Comparison of ENCODE assay signal across 9 cellular contexts in the genomic region with DNA sequence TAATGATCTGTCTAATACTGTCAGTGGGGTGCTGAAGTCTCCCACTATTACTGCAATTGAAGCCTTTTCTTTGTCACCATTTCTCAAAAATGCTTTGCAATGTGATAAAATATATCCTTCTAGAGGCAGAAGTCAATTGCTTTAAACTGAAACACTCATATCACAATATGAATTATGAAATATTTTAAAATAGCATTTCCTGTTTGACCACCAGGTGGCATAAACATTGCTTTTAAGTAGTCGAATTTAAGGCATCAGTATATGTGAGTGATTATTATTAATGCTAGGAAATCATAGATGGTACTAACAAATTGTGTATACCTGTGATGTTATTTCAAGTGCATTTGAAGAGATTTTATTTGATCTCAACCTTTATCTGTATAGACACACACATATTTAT.
DNase-seq lines count a peak whose midpoint lies in the region; ATAC-seq, FAIRE-seq and TF ChIP-seq lines count a peak whose summit lies in the region.
"Had no signal": no experiment of that assay in that cellular context is flagged by ENCODE, and none has a peak within 500 bp of the region (broad histone marks: within the 10 kb centered on the region; RNA-seq: fewer than 3 reads in every experiment).

No MANE protein-coding gene starts in this region.

- DNase-seq in body of pancreas (no peak), myocyte (ENCODE audit: low read depth) (peak; percentile 42), NCI-H345 (lab: John Stamatoyannopoulos, UW) (no peak), GDM1 (lab: John Stamatoyannopoulos, UW) (no peak), substantia nigra (lab: John Stamatoyannopoulos, UW) (no peak), GM19239 (ENCODE audit: insufficient read length, low spot score) (no peak)
- DNase-seq: T-helper 17 cell had no signal

- no peaks in the 10 kb centered on the region for H3F3A ChIP-seq in DOHH2 (ENCODE audit: control insufficient read depth, insufficient read depth)

- no peak overlapping the region for H3K27ac ChIP-seq in DOHH2 (ENCODE audit: low read depth, low read length)
- no peak overlapping the region for H3K27ac ChIP-seq in KMS-11
- no peak overlapping the region for H3K27ac ChIP-seq in body of pancreas
- no peak overlapping the region for H3K27ac ChIP-seq in substantia nigra (ENCODE audit: low read depth, low read length, poor library complexity, severe bottlenecking)

- WGBS in body of pancreas, 2 donors: 0 to 5% methylated on average over 1 of the region's 1 CpG

- H3K4me3 ChIP-seq in DOHH2 (ENCODE audit: low read length) (no peak overlapping the region), KMS-11 (IDR thresholded peaks at IDR 0.05; ENCODE audit: insufficient read depth, low read depth, low read length) (no peak overlapping the region), body of pancreas (no peak overlapping the region)

- H3K4me1 ChIP-seq in DOHH2 (ENCODE audit: control insufficient read depth, low read length): no peaks in the 10 kb centered on the region
- no peaks in the 10 kb centered on the region for H3K4me1 ChIP-seq in KMS-11 (ENCODE audit: low read depth, poor library complexity, severe bottlenecking)
- H3K4me1 ChIP-seq in body of pancreas: no peaks in the 10 kb centered on the region

- peak; percentile 46 for TF ChIP-seq CTCF in DOHH2 (IDR thresholded peaks at IDR 0.05; ENCODE audit: low read depth, low read length, poor library complexity, severe bottlenecking)
- peak; percentile 59 for TF ChIP-seq CTCF in KMS-11 (conservative IDR thresholded peaks at IDR 0.05; ENCODE audit: low read depth, low read length)
- peak; percentile 25 to 52 (median 47) for TF ChIP-seq CTCF in body of pancreas (IDR thresholded peaks at IDR 0.05)

- H3K9me2 ChIP-seq in DOHH2 (replicated peaks; ENCODE audit: control insufficient read depth, low read length): no peaks in the 10 kb centered on the region

- intact Hi-C loops in body of pancreas (cut with DNase I): no loop called here

- H4K20me1 ChIP-seq in DOHH2 (ENCODE audit: control insufficient read depth, insufficient read depth, low read depth, low read length) (no peaks in the 10 kb centered on the region), KMS-11 (ENCODE audit: insufficient read depth) (no peaks in the 10 kb centered on the region)

- no peak for TF ChIP-seq POLR2A in body of pancreas (IDR thresholded peaks at IDR 0.05)

- H2AFZ ChIP-seq in KMS-11 (ENCODE audit: low read depth): no peak overlapping the region

- H3K9me3 ChIP-seq in DOHH2 (ENCODE audit: control insufficient read depth, insufficient read depth, low read length): no peaks in the 10 kb centered on the region; the same call in 1 of the 2 replicates
- no peaks in the 10 kb centered on the region for H3K9me3 ChIP-seq in body of pancreas

- no peak overlapping the region for H3K9ac ChIP-seq in KMS-11

- no peaks in the 10 kb centered on the region for H3K27me3 ChIP-seq in DOHH2 (ENCODE audit: control insufficient read depth, low read length)
- no peaks in the 10 kb centered on the region for H3K27me3 ChIP-seq in KMS-11 (ENCODE audit: insufficient read depth, low read depth)
- no peaks in the 10 kb centered on the region for H3K27me3 ChIP-seq in body of pancreas

- H3K36me3 ChIP-seq in DOHH2 (ENCODE audit: control insufficient read depth, low read length) (no peaks in the 10 kb centered on the region), KMS-11 (ENCODE audit: insufficient read depth) (no peaks in the 10 kb centered on the region), body of pancreas (replicated peaks in 1 of 2; ENCODE audit: insufficient read depth in 1 of 2, low read depth in 2 of 2) (no peaks in the 10 kb centered on the region)

- H3K79me2 ChIP-seq in DOHH2 (ENCODE audit: control insufficient read depth, low read length) (no peaks in the 10 kb centered on the region), KMS-11 (ENCODE audit: insufficient read depth, low read depth) (no peaks in the 10 kb centered on the region)

- no peak overlapping the region for H3K4me2 ChIP-seq in DOHH2 (ENCODE audit: low read length)
- no peak overlapping the region for H3K4me2 ChIP-seq in KMS-11

- no peak for FAIRE-seq in GM19239 (lab: Jason Lieb, UNC)

- ATAC-seq in body of pancreas: no peak
- ATAC-seq: T-helper 17 cell had no signal
